1 cellular context compared by ENCODE assay signal in the genomic region with DNA sequence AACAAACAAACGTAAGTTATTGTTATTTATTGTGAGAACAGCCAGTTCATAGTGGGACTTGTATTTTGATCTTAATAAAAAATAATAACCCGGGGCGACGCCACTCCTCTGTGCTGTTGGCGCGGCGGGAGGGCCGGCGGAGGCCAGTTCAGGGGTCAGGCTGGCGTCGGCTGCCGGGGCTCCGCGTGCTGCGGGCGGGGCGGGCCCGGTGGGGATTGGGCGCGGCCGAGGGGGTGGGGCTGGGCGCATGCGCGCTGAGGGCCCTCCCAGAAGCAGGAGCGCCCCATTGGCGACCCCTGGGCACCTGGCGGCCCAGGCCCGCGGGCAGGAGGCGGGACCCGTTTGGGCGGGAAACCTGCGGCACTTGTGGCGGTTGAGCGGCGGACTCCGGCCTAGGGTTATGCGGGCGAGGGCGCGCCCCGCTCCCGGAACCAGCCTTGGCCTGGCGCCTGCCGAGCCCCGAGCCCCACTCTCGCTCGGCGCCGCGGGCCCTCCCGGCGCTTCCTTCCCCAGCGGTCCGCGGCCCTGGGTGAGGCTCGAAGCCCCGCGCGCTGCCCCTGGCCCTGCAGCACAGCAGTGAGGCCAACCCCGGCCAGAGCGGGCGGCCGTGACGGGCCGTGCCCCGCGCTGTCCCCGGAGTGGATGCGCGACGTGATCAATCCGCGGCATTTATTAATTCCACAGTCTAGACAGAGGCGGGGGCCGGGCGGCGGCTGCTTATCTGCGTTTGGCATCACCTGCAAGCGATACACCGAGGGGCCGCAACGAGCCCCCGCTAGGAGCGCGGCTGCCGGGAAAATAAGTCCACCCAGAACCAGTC.
A peak's percentile ranks its signal among the peaks of the same experiment; 100 is the strongest.
TF ChIP-seq lines count a peak whose summit lies in the region.

No MANE protein-coding gene starts in this region.

TF ChIP-seq in WTC11, 78 proteins besides CTCF, POLR2A, EP300 and RAD21 (continued from another document):
- TF ChIP-seq ZNF219 (CRISPR knock-in tag; IDR thresholded peaks at IDR 0.05; ENCODE audit: borderline replicate concordance), result no peak
- TF ChIP-seq ESRRA (CRISPR knock-in tag; IDR thresholded peaks at IDR 0.05; ENCODE audit: borderline replicate concordance), result peak; percentile 94
- peak; percentile 81; the same call in 1 of the 2 replicates for TF ChIP-seq NFE2L1 (CRISPR knock-in tag; IDR thresholded peaks at IDR 0.05)
- TF ChIP-seq MXD4 (CRISPR knock-in tag; IDR thresholded peaks at IDR 0.05; ENCODE audit: borderline replicate concordance), result no peak
- TF ChIP-seq, protein P1, sequence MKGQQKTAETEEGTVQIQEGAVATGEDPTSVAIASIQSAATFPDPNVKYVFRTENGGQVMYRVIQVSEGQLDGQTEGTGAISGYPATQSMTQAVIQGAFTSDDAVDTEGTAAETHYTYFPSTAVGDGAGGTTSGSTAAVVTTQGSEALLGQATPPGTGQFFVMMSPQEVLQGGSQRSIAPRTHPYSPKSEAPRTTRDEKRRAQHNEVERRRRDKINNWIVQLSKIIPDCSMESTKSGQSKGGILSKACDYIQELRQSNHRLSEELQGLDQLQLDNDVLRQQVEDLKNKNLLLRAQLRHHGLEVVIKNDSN (CRISPR knock-in tag; IDR thresholded peaks at IDR 0.05), result 0 out of 2 replicates have a peak, but pooled peaks have one; percentile 43
- TF ChIP-seq SMAD4 (CRISPR knock-in tag; IDR thresholded peaks at IDR 0.05), result no peak
- no peak for TF ChIP-seq NFATC4 (CRISPR knock-in tag; IDR thresholded peaks at IDR 0.05)
- TF ChIP-seq, protein P2, sequence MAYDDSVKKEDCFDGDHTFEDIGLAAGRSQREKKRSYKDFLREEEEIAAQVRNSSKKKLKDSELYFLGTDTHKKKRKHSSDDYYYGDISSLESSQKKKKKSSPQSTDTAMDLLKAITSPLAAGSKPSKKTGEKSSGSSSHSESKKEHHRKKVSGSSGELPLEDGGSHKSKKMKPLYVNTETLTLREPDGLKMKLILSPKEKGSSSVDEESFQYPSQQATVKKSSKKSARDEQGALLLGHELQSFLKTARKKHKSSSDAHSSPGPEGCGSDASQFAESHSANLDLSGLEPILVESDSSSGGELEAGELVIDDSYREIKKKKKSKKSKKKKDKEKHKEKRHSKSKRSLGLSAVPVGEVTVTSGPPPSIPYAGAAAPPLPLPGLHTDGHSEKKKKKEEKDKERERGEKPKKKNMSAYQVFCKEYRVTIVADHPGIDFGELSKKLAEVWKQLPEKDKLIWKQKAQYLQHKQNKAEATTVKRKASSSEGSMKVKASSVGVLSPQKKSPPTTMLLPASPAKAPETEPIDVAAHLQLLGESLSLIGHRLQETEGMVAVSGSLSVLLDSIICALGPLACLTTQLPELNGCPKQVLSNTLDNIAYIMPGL (CRISPR knock-in tag; IDR thresholded peaks at IDR 0.05), result no peak
- no peak for TF ChIP-seq FOXK1 (CRISPR knock-in tag; IDR thresholded peaks at IDR 0.05)
- peak; percentile 56; the same call in 1 of the 2 replicates for TF ChIP-seq CREB1 (CRISPR knock-in tag; IDR thresholded peaks at IDR 0.05)
- peak; percentile 45; the same call in 1 of the 2 replicates for TF ChIP-seq ZNF263 (CRISPR knock-in tag; IDR thresholded peaks at IDR 0.05; ENCODE audit: low read depth)
